1 cellular context compared by ENCODE assay signal in genomic region chr15:96323250-96324162, GRCh38.
TF ChIP-seq lines count a peak whose summit lies in the region.

No MANE protein-coding gene starts in this region.

TF ChIP-seq in endothelial cell of umbilical vein, 7 proteins besides CTCF, POLR2A, EP300 and RAD21:
- TF ChIP-seq MYC (IDR thresholded peaks at IDR 0.05; ENCODE audit: low read depth, low read length) = no peak
